In the genomic region with DNA sequence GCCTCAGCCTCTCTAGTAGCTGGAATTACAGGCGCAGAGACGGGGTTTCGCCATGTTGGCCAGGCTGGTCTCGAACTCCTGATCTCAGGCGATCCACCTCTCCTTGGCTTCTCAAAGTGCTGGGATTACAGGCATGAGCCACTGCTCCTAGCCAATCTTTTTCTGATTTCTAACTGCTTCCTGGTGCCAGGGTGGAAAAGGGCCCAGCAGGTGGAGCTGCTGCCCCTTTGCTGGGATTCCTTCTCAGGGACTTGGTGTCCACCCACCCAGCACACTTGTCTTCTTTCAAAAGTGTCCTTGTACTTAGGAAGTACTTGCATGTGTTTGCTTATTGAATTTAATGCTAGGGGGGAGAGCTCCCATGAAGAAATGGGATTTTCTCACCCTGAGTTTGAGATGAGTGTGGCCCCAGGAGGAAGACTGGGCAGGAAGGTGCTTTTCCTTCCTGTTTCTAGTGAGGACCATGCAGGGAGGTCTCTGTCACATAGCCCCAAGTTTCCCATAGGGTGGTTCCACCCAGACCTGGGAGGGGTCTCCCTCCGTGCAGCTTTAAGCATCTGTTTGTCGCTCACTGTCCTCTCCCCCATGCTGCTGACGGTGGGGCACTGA, we compare ENCODE assay signal across 8 cellular contexts. TPM values are rescaled to one million over a fixed set of nuclear protein-coding genes. Genes with fewer than 3 reads are reported as not detected.
DNase-seq lines count a peak whose midpoint lies in the region; ATAC-seq, FAIRE-seq and TF ChIP-seq lines count a peak whose summit lies in the region.

No MANE protein-coding gene starts in this region.

- H3K9me3 ChIP-seq in body of pancreas (no peaks in the 10 kb centered on the region), left lung (no peaks in the 10 kb centered on the region), upper lobe of left lung (no peaks in the 10 kb centered on the region)

- no peak for TF ChIP-seq EP300 in upper lobe of left lung (IDR thresholded peaks at IDR 0.05)

- no peak for TF ChIP-seq POLR2A in GM12891 (IDR thresholded peaks at IDR 0.05; ENCODE audit: low read depth, low read length)
- TF ChIP-seq POLR2A in body of pancreas (IDR thresholded peaks at IDR 0.05) = no peak
- no peak for TF ChIP-seq POLR2A in upper lobe of left lung (IDR thresholded peaks at IDR 0.05)

- H3K4me1 ChIP-seq in body of pancreas (peaks cover 31% of the 10 kb centered on the region), left lung (peaks cover 15 to 35% of the 10 kb centered on the region in 2 donors), upper lobe of left lung (peaks cover 27 to 48% (median 39%) of the 10 kb centered on the region in 4 donors)

- TF ChIP-seq CTCF in BJ (IDR thresholded peaks at IDR 0.05; ENCODE audit: insufficient read depth, low read depth, low read length) (peak; percentile 73), body of pancreas (IDR thresholded peaks at IDR 0.05) (peak; percentile 47 to 75 (median 66)), left lung (IDR thresholded peaks at IDR 0.05) (peak; percentile 55 to 57), upper lobe of left lung (IDR thresholded peaks at IDR 0.05) (peak; percentile 40 to 74 (median 67))

- CTCF ChIA-PET in BJ (lab: Yijun Ruan, JAX) = interaction anchor here (0.6 to 3.5 kb wide), 11 partner anchors 8 to 811 kb away, joined by 3 to 16 read pairs (median 3); no protein-coding TSS in a partner anchor

- ATAC-seq in body of pancreas = no peak
- peak; percentile 92 for ATAC-seq in left lung
- ATAC-seq in upper lobe of left lung (ENCODE audit: low FRiP score in 2 of 2) = peak; percentile 48 to 80
- no peak for ATAC-seq in HG03520 (IDR thresholded peaks at IDR 0.05; ENCODE audit: unreplicated experiment)
- no peak for ATAC-seq in GM21737 (IDR thresholded peaks at IDR 0.05; ENCODE audit: unreplicated experiment)

- H3K4me3 ChIP-seq in BJ (ENCODE audit: low read depth, low read length) (no peak overlapping the region), body of pancreas (no peak overlapping the region), left lung (no peak overlapping the region), upper lobe of left lung (no peak overlapping the region)

- intact Hi-C loops in body of pancreas (cut with DNase I) (no loop called here), left lung (cut with DNase I) (no loop called here)

- WGBS in body of pancreas, 2 donors = 70 to 75% methylated on average over 7 to 8 of the region's 8 CpGs
- WGBS in upper lobe of left lung, 2 donors = 59 to 68% methylated on average over 5 to 8 of the region's 8 CpGs

- no peak for DNase-seq in BJ (ENCODE audit: low read depth)
- DNase-seq in GM12891 (ENCODE audit: insufficient read length, low spot score) = no peak
- peak; percentile 44 for DNase-seq in NCI-H69 (lab: John Stamatoyannopoulos, UW)
- DNase-seq in body of pancreas = peak; percentile 62 to 74 (median 66)
- DNase-seq in left lung = peak in 1 of 2 donors; percentile 60
- DNase-seq in upper lobe of left lung = peak in 1 of 2 donors; percentile 84

- H3K27me3 ChIP-seq in BJ (ENCODE audit: control insufficient read depth, insufficient read depth, low read length) (no peaks in the 10 kb centered on the region), body of pancreas (no peaks in the 10 kb centered on the region), left lung (peaks cover 0 to 19% of the 10 kb centered on the region in 2 donors), upper lobe of left lung (no peaks in the 10 kb centered on the region)

- peak; percentile 64 for FAIRE-seq in GM12891 (lab: Jason Lieb, UNC)

- H3K36me3 ChIP-seq in BJ (ENCODE audit: control insufficient read depth, insufficient read depth, low read length) (peaks cover 16% of the 10 kb centered on the region), body of pancreas (replicated peaks in 1 of 2; ENCODE audit: insufficient read depth in 1 of 2, low read depth in 2 of 2) (peaks cover 0 to 29% of the 10 kb centered on the region in 2 donors), left lung (peaks cover 0 to 41% of the 10 kb centered on the region in 2 donors), upper lobe of left lung (peaks cover 30 to 46% (median 40%) of the 10 kb centered on the region in 4 donors)

- H3K27ac ChIP-seq in body of pancreas = no peak overlapping the region
- H3K27ac ChIP-seq in left lung = no peak overlapping the region
- no peak overlapping the region for H3K27ac ChIP-seq in upper lobe of left lung

- POLR2A ChIA-PET in BJ (lab: Charles Lee) = no interaction called here

TF ChIP-seq in GM12891, 5 proteins besides CTCF, POLR2A, EP300 and RAD21:
- no peak for TF ChIP-seq POU2F2 (IDR thresholded peaks at IDR 0.05; ENCODE audit: low read depth, low read length)
- TF ChIP-seq TAF1 (IDR thresholded peaks at IDR 0.05; ENCODE audit: low read depth, low read length) = no peak
- no peak for TF ChIP-seq PAX5 (IDR thresholded peaks at IDR 0.05; ENCODE audit: insufficient read depth, low read length, severe bottlenecking)
- TF ChIP-seq SPI1 (IDR thresholded peaks at IDR 0.05; ENCODE audit: low read depth, low read length) = no peak

RNA-seq across cellular contexts. Expression of a gene that starts 14.2 kb away (rescaled TPM):
- 18.3 and 29.6 TPM in 2 replicates for polyA plus RNA-seq in BJ (2011; rRNA removed)
- 9.3 and 11.6 TPM in 2 replicates for polyA minus RNA-seq in BJ (2011; rRNA and poly(A)+ RNA removed)
- polyA plus RNA-seq in GM12891 (2012; ENCODE audit: low read depth, missing spikeins) = 27.3 TPM
- total RNA-seq in body of pancreas = 10 to 100 TPM; 10.9 to 13.2 TPM
- 10 to 100 TPM; 24.5 to 33.3 TPM for total RNA-seq in left lung
- total RNA-seq in upper lobe of left lung = 10 to 100 TPM in 5 of 6 donors, 1 to 10 TPM in 1; 8.4 to 53.4 (median 25.4) TPM

RNA-seq across cellular contexts. Expression of a gene that starts 19.9 kb away (rescaled TPM):
- not detected in 2 replicates for polyA plus RNA-seq in BJ (2011; rRNA removed)
- polyA minus RNA-seq in BJ (2011; rRNA and poly(A)+ RNA removed) = not detected in 2 replicates
- polyA plus RNA-seq in GM12891 (2012; ENCODE audit: low read depth, missing spikeins) = 0.05 TPM
- total RNA-seq in body of pancreas (not detected), left lung (not detected), upper lobe of left lung (1 to 10 TPM in 1 of 6 donors, under 1 TPM in 1, not detected in 4; 0.40 to 1.0 TPM)

RNA-seq across cellular contexts. Expression of a gene that starts 21.4 kb away (rescaled TPM):
- polyA plus RNA-seq in BJ (2011; rRNA removed) = 7.9 and 13.0 TPM in 2 replicates
- polyA minus RNA-seq in BJ (2011; rRNA and poly(A)+ RNA removed) = 21.9 and 25.9 TPM in 2 replicates
- 13.2 TPM for polyA plus RNA-seq in GM12891 (2012; ENCODE audit: low read depth, missing spikeins)
- 1 to 10 TPM; 7.3 to 7.8 TPM for total RNA-seq in body of pancreas
- total RNA-seq in left lung = 10 to 100 TPM; 17.2 to 34.4 TPM
- total RNA-seq in upper lobe of left lung = 10 to 100 TPM in 5 of 6 donors, 1 to 10 TPM in 1; 9.5 to 25.8 (median 18.6) TPM

RNA-seq across cellular contexts. Expression of a gene that starts 36.9 kb away (rescaled TPM):
- polyA plus RNA-seq in BJ (2011; rRNA removed) = 26.2 and 47.1 TPM in 2 replicates
- 15.8 and 17.2 TPM in 2 replicates for polyA minus RNA-seq in BJ (2011; rRNA and poly(A)+ RNA removed)
- 58.8 TPM for polyA plus RNA-seq in GM12891 (2012; ENCODE audit: low read depth, missing spikeins)
- total RNA-seq in body of pancreas = 10 to 100 TPM; 22.1 to 54.1 TPM
- total RNA-seq in left lung = 10 to 100 TPM; 37.1 to 47.1 TPM
- 10 to 100 TPM; 36.5 to 80.7 (median 42.8) TPM for total RNA-seq in upper lobe of left lung

Comparison
In these comparisons a context has a peak if more than half of its experiments do, and no peak if none do; other contexts are left out.
1. DNase-seq: peak in NCI-H69 (single experiment) and body of pancreas (4 of 4); none in BJ (single experiment) and GM12891 (single experiment).
2. ATAC-seq: peak in left lung (single experiment) and upper lobe of left lung (2 of 2); none in body of pancreas (single experiment), HG03520 (single experiment) and GM21737 (single experiment).
3. Peak in every context shown above with its lines, with median percentiles within 50 percentile points of each other: CTCF ChIP-seq.